Comparison of ENCODE assay signal across 17 cellular contexts in the genomic region with DNA sequence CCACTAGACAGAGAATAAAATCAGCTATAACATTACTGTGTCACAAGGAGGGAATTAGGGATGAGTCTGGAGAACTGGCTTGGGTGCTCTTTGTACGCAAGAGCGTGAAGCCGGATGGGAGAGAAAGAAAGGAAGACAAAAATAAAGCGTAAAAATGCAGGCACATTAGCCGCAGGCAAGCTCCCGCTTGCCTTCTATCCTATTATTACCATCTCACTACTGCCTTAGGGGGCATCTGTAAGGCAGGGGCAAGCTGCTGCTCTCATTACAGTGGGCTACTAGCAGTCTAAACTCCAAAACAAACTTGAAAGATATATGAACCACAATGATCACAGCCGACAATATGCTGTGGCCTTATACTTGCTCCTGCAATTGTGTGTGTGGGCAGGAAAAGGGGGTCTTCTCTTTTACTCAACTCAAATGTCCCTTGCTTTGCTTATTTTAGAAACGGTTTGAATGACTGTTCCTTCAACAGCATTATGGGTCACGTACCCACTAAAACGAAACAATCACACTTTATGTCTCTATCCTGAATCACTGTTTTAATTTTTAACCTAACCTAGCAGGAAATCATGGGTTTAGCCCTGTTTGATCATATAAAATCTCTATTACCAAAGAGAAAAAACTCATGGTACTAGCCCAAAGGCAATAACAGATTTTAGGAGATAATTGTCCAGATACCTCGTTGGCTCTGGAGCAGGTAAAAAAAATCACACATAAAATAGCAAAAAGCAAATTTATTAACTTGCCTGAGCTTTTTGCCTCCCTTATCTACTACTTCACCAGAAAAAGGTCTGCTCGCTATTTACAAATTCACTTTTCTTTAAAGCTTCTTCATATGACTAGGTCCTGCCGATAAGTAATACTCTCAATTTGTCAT.
DNase-seq lines count a peak whose midpoint lies in the region; ATAC-seq and TF ChIP-seq lines count a peak whose summit lies in the region.
"Had no signal": no experiment of that assay in that cellular context is flagged by ENCODE, and none has a peak within 500 bp of the region (broad histone marks: within the 10 kb centered on the region; RNA-seq: fewer than 3 reads in every experiment).

No MANE protein-coding gene starts in this region.

- in situ Hi-C loops in brain microvascular endothelial cell (cut with HindIII; ENCODE audit: low pct_ligation_motif_present, low sequenced_read_pairs): no loop called here

- H3K27ac ChIP-seq in CD4-positive, alpha-beta T cell (ENCODE audit: low read depth, low read length): no peak overlapping the region
- no peak overlapping the region for H3K27ac ChIP-seq in stomach
- H3K27ac ChIP-seq in brain microvascular endothelial cell: no peak overlapping the region
- H3K27ac ChIP-seq: BLaER1 had no signal

- H3K27me3 ChIP-seq in CD4-positive, alpha-beta T cell (ENCODE audit: control insufficient read depth, insufficient read depth, low read length): no peaks in the 10 kb centered on the region
- H3K27me3 ChIP-seq in stomach (no peaks in the 10 kb centered on the region), brain microvascular endothelial cell (replicated peaks) (peaks cover 10% of the 10 kb centered on the region)
- H3K27me3 ChIP-seq: BLaER1, body of pancreas, right atrium auricular region had no signal

- H3K9me3 Mint-ChIP-seq in CD4-positive, alpha-beta T cell: no peaks in the 10 kb centered on the region
- no peaks in the 10 kb centered on the region for H3K9me3 Mint-ChIP-seq in activated naive CD8-positive, alpha-beta T cell treated with anti-CD3 and anti-CD28 coated beads, Interleukin-2, amount 10 ng/mL, durations not matched to agents 7 days and 5 days
- H3K9me3 Mint-ChIP-seq in nephron progenitor cell: no peaks in the 10 kb centered on the region

- H3K9me3 ChIP-seq in CD4-positive, alpha-beta T cell (ENCODE audit: control insufficient read depth, low read length): no peaks in the 10 kb centered on the region
- H3K9me3 ChIP-seq in stomach: no peaks in the 10 kb centered on the region
- H3K9me3 ChIP-seq: BLaER1, body of pancreas, right atrium auricular region had no signal

- intact Hi-C loops in CD4-positive, alpha-beta T cell (cut with DNase I, micrococcal nuclease): no loop called here
- intact Hi-C loops in stomach (cut with DNase I; ENCODE audit: low total_unique reads): no loop called here

- TF ChIP-seq EP300 in stomach (IDR thresholded peaks at IDR 0.05): no peak

- DNase-seq in CD4-positive, alpha-beta T cell: no peak
- peak; percentile 65 to 70 for DNase-seq in NCI-H187 (lab: John Stamatoyannopoulos, UW)
- DNase-seq in activated naive CD8-positive, alpha-beta T cell treated with anti-CD3 and anti-CD28 coated beads, Interleukin-2, amount 10 ng/mL, durations not matched to agents 7 days and 5 days: no peak
- no peak for DNase-seq in nephron progenitor cell
- no peak for DNase-seq in EL
- no peak for DNase-seq in stomach
- no peak for DNase-seq in brain microvascular endothelial cell
- DNase-seq: activated CD4-positive, CD25-positive, alpha-beta regulatory T cell; body of pancreas; foreskin melanocyte; NCI-H1930; OCI-M1; stimulated activated CD4-positive, alpha-beta T cell treated with anti-CD3 and anti-CD28 coated beads, Interleukin-4, amount 100 ng/mL, for 1 hour had no signal

- no peak for TF ChIP-seq CTCF in CD4-positive, alpha-beta T cell (IDR thresholded peaks at IDR 0.05)
- TF ChIP-seq CTCF in nephron progenitor cell (IDR thresholded peaks at IDR 0.05): no peak
- TF ChIP-seq CTCF in stomach (IDR thresholded peaks at IDR 0.05): no peak
- no peak for TF ChIP-seq CTCF in brain microvascular endothelial cell (IDR thresholded peaks at IDR 0.05; ENCODE audit: low read depth, low read length, missing control alignments)

- H3K4me3 ChIP-seq in stomach: no peak overlapping the region
- no peak overlapping the region for H3K4me3 ChIP-seq in brain microvascular endothelial cell (ENCODE audit: low read depth, low read length)
- H3K4me3 ChIP-seq: BLaER1, body of pancreas, K562, right atrium auricular region had no signal

- peaks cover 28% of the 10 kb centered on the region for H3K36me3 Mint-ChIP-seq in CD4-positive, alpha-beta T cell (ENCODE audit: low read depth)
- peaks cover 40% of the 10 kb centered on the region for H3K36me3 Mint-ChIP-seq in activated naive CD8-positive, alpha-beta T cell treated with anti-CD3 and anti-CD28 coated beads, Interleukin-2, amount 10 ng/mL, durations not matched to agents 7 days and 5 days
- peaks cover 6% of the 10 kb centered on the region for H3K36me3 Mint-ChIP-seq in nephron progenitor cell (ENCODE audit: low read depth)

- H3K36me3 ChIP-seq in stomach (no peaks in the 10 kb centered on the region), brain microvascular endothelial cell (replicated peaks) (no peaks in the 10 kb centered on the region)
- H3K36me3 ChIP-seq: right atrium auricular region had no signal

- CTCF ChIA-PET in CD4-positive, alpha-beta T cell (lab: Charles Lee): no interaction called here

- peaks cover 0 to 4% (median 0%) of the 10 kb centered on the region in 4 donors for H3K4me1 ChIP-seq in stomach
- H3K4me1 ChIP-seq: body of pancreas had no signal

- WGBS in stomach, 5 donors: 86 to 94% (median 90%) methylated on average over 13 of the region's 13 CpGs

- H3K27me3 Mint-ChIP-seq in CD4-positive, alpha-beta T cell: no peaks in the 10 kb centered on the region
- no peaks in the 10 kb centered on the region for H3K27me3 Mint-ChIP-seq in activated naive CD8-positive, alpha-beta T cell treated with anti-CD3 and anti-CD28 coated beads, Interleukin-2, amount 10 ng/mL, durations not matched to agents 7 days and 5 days
- peaks cover under 1% of the 10 kb centered on the region for H3K27me3 Mint-ChIP-seq in nephron progenitor cell (ENCODE audit: low read depth, poor library complexity)

- POLR2A ChIA-PET in CD4-positive, alpha-beta T cell (lab: Charles Lee): interaction anchor here (1.7 kb wide), 1 partner anchor 24 kb away, joined by 6 read pairs; no protein-coding TSS in a partner anchor
- POLR2A ChIA-PET in activated naive CD8-positive, alpha-beta T cell treated with anti-CD3 and anti-CD28 coated beads, Interleukin-2, amount 10 ng/mL, durations not matched to agents 7 days and 5 days (lab: Charles Lee): no interaction called here

- no peak for ATAC-seq in CD4-positive, alpha-beta T cell (ENCODE audit: poor library complexity)
- ATAC-seq in activated naive CD8-positive, alpha-beta T cell treated with anti-CD3 and anti-CD28 coated beads, Interleukin-2, amount 10 ng/mL, durations not matched to agents 7 days and 5 days (ENCODE audit: low read depth): peak; percentile 15
- no peak for ATAC-seq in GM19397 (IDR thresholded peaks at IDR 0.05; ENCODE audit: unreplicated experiment)
- ATAC-seq: body of pancreas, K562 had no signal

- TF ChIP-seq POLR2A in stomach (IDR thresholded peaks at IDR 0.05): no peak

- H3K4me3 Mint-ChIP-seq in CD4-positive, alpha-beta T cell: no peak overlapping the region
- H3K4me3 Mint-ChIP-seq in activated naive CD8-positive, alpha-beta T cell treated with anti-CD3 and anti-CD28 coated beads, Interleukin-2, amount 10 ng/mL, durations not matched to agents 7 days and 5 days: no peak overlapping the region
- H3K4me3 Mint-ChIP-seq in nephron progenitor cell: no peak overlapping the region

- H3K4me1 Mint-ChIP-seq in CD4-positive, alpha-beta T cell (ENCODE audit: low read depth): peaks cover 35% of the 10 kb centered on the region
- peaks cover 29% of the 10 kb centered on the region for H3K4me1 Mint-ChIP-seq in activated naive CD8-positive, alpha-beta T cell treated with anti-CD3 and anti-CD28 coated beads, Interleukin-2, amount 10 ng/mL, durations not matched to agents 7 days and 5 days
- peaks cover 12% of the 10 kb centered on the region for H3K4me1 Mint-ChIP-seq in nephron progenitor cell

- H3K27ac Mint-ChIP-seq in CD4-positive, alpha-beta T cell: peak overlapping the region; percentile 43
- H3K27ac Mint-ChIP-seq in activated naive CD8-positive, alpha-beta T cell treated with anti-CD3 and anti-CD28 coated beads, Interleukin-2, amount 10 ng/mL, durations not matched to agents 7 days and 5 days: peak overlapping the region; percentile 53
- peak overlapping the region; percentile 44 for H3K27ac Mint-ChIP-seq in nephron progenitor cell

Comparison
In these comparisons a context has a peak if more than half of its experiments do, and no peak if none do; other contexts are left out.
1. DNase-seq: peak in NCI-H187 (2 of 2); none in CD4-positive, alpha-beta T cell (0 of 10), activated naive CD8-positive, alpha-beta T cell treated with anti-CD3 and anti-CD28 coated beads, Interleukin-2, amount 10 ng/mL, durations not matched to agents 7 days and 5 days (single experiment), nephron progenitor cell (single experiment), EL (single experiment), stomach (single experiment) and brain microvascular endothelial cell (single experiment).
2. Peak in every context shown above with its lines, with median percentiles within 50 percentile points of each other: H3K27ac Mint-ChIP-seq.